Comparison of ENCODE assay signal across 7 cellular contexts in genomic region chrX:48897621-48898306, GRCh38. TPM values are rescaled to one million over a fixed set of nuclear protein-coding genes. Genes with fewer than 3 reads are reported as not detected.
DNase-seq lines count a peak whose midpoint lies in the region; ATAC-seq and TF ChIP-seq lines count a peak whose summit lies in the region.

A gene with protein sequence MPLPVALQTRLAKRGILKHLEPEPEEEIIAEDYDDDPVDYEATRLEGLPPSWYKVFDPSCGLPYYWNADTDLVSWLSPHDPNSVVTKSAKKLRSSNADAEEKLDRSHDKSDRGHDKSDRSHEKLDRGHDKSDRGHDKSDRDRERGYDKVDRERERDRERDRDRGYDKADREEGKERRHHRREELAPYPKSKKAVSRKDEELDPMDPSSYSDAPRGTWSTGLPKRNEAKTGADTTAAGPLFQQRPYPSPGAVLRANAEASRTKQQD (plus strand): TSS chrX:48897930. CDS start chrX:48898510, 580 bp downstream.
Gene TIMM17B (minus strand): TSS chrX:48897768. CDS start chrX:48897749, 19 bp downstream.

- H3K4me3 ChIP-seq in astrocyte of the spinal cord (ENCODE audit: low read depth, low read length) (peak within 1 kb of the TSS; percentile 70), hepatocyte (peak within 1 kb of the TSS; percentile 56)

- in situ Hi-C loops in astrocyte of the spinal cord (cut with HindIII; ENCODE audit: low sequenced_read_pairs) = no loop called here

- H3K9me2 ChIP-seq in hepatocyte (replicated peaks; ENCODE audit: insufficient read depth) = no peaks in the 10 kb centered on the region

- no peak within 1 kb of the TSS for H2AFZ ChIP-seq in hepatocyte

- no peaks in the 10 kb centered on the region for H3K4me1 ChIP-seq in hepatocyte (ENCODE audit: insufficient read depth)

- H3K36me3 ChIP-seq in hepatocyte (replicated peaks; ENCODE audit: insufficient read depth, low read depth) = no peaks in the 10 kb centered on the region

- H3K27me3 ChIP-seq in hepatocyte = no peaks in the 10 kb centered on the region

- H3K79me2 ChIP-seq in hepatocyte = peaks cover 31% of the 10 kb centered on the region

- WGBS in hepatocyte (ENCODE audit: low lambda C conversion rate, missing lambda C conversion rate) = 36% methylated on average over 47 of the region's 49 CpGs

- peak within 1 kb of the TSS; percentile 85 for H3K4me2 ChIP-seq in hepatocyte

- DNase-seq in NCI-H2081 (lab: John Stamatoyannopoulos, UW) (peak; percentile 90 to 98), T1000 (lab: John Stamatoyannopoulos, UW) (peak; percentile 91), astrocyte of the spinal cord (ENCODE audit: low read depth, low spot score) (peak; percentile 96), hepatocyte (ENCODE audit: low spot score) (peak; percentile 94), retina (peak; percentile 94)

- no peaks in the 10 kb centered on the region for H4K20me1 ChIP-seq in hepatocyte (ENCODE audit: insufficient read depth, poor library complexity, severe bottlenecking)

- no peaks in the 10 kb centered on the region for H3K9me3 ChIP-seq in hepatocyte (ENCODE audit: low read depth)

- H3K27ac ChIP-seq in hepatocyte = peak within 1 kb of the TSS; percentile 99

- ATAC-seq in GM18508 (IDR thresholded peaks at IDR 0.05; ENCODE audit: insufficient read depth, unreplicated experiment) (peak; percentile 75), HG03025 (IDR thresholded peaks at IDR 0.05; ENCODE audit: low FRiP score, unreplicated experiment) (peak; percentile 82)

- no peak for TF ChIP-seq CTCF in astrocyte of the spinal cord (IDR thresholded peaks at IDR 0.05; ENCODE audit: low read depth, low read length)
- no peak for TF ChIP-seq CTCF in hepatocyte (IDR thresholded peaks at IDR 0.05; ENCODE audit: poor library complexity)

RNA-seq across cellular contexts. Expression of the first gene that starts in this region (rescaled TPM):
- total RNA-seq in hepatocyte = 33.8 and 35.3 TPM in 2 replicates
- polyA plus RNA-seq in hepatocyte = 82.9 and 87.6 TPM in 2 replicates

RNA-seq across cellular contexts. Expression of gene TIMM17B, which starts in this region (rescaled TPM):
- total RNA-seq in hepatocyte = 42.5 and 56.7 TPM in 2 replicates
- 113 and 132 TPM in 2 replicates for polyA plus RNA-seq in hepatocyte

Comparison
In these comparisons a context has a peak if more than half of its experiments do, and no peak if none do; other contexts are left out.
1. Peak in every context shown above with its lines: DNase-seq, ATAC-seq, H3K4me3 ChIP-seq and H3K27ac ChIP-seq.